ENCODE assay signal across 9 cellular contexts in genomic region chr16:56999409-57000270, GRCh38. TPM values are rescaled to one million over a fixed set of nuclear protein-coding genes. Genes with fewer than 3 reads are reported as not detected.
DNase-seq lines count a peak whose midpoint lies in the region; ATAC-seq, FAIRE-seq and TF ChIP-seq lines count a peak whose summit lies in the region.
"Had no signal": no experiment of that assay in that cellular context is flagged by ENCODE, and none has a peak within 500 bp of the region (broad histone marks: within the 10 kb centered on the region; RNA-seq: fewer than 3 reads in every experiment).

No MANE protein-coding gene starts in this region.

- in situ Hi-C loops in HepG2 (cut with HindIII; ENCODE audit: extremely low pct_ligation_motif_present, low pct_unique_long_range_greater_than_20kb) = no loop called here

- H3K4me3 ChIP-seq in HepG2 (replicated peaks in 1 of 3; ENCODE audit: insufficient read depth in 1 of 3, low read depth in 2 of 3, low read length in 3 of 3) = no peak overlapping the region
- no peak overlapping the region for H3K4me3 ChIP-seq in vagina
- H3K4me3 ChIP-seq in foreskin fibroblast (ENCODE audit: low read depth in 1 of 2, low read length in 2 of 2) = no peak overlapping the region
- H3K4me3 ChIP-seq: SK-N-MC had no signal

- BruUV-seq in HepG2 (replicated peaks; lab: Mats Ljungman, UMichigan) = no TSS peak

- H3K36me3 ChIP-seq in HepG2 (replicated peaks in 1 of 2; ENCODE audit: control insufficient read depth in 1 of 2, insufficient read depth in 2 of 2, low read length in 2 of 2) = no peaks in the 10 kb centered on the region
- no peaks in the 10 kb centered on the region for H3K36me3 ChIP-seq in vagina

- H3K4me2 ChIP-seq in HepG2 (ENCODE audit: low read depth, low read length) = no peak overlapping the region

- H3K9ac ChIP-seq in HepG2 (ENCODE audit: insufficient read depth, low read depth, low read length) = no peak overlapping the region

- WGBS in HepG2 (ENCODE audit: low lambda C conversion rate) = 75% methylated on average over 11 of the region's 11 CpGs

- TF ChIP-seq POLR2A in HepG2 (IDR thresholded peaks at IDR 0.05; ENCODE audit: insufficient read depth in 1 of 2, low read depth in 2 of 2, low read length in 2 of 2) (no peak), vagina (IDR thresholded peaks at IDR 0.05) (no peak)

- no peaks in the 10 kb centered on the region for H3K27me3 Mint-ChIP-seq in activated T-cell treated with anti-CD3 and anti-CD28 coated beads, Interleukin-2, amount 50 U/mL, for 4 hours (ENCODE audit: low read depth)

- POLR2A ChIA-PET in HepG2 (lab: Yijun Ruan, JAX) = interaction anchor here (0.8 kb wide), 1 partner anchor 10 kb away, joined by 5 read pairs; the partner anchor contains the start of gene NLRC5

- DNase-seq in Right ventricle myocardium inferior (ENCODE audit: missing footprints) (no peak), Right ventricle myocardium superior (no peak), HepG2 (ENCODE audit: low spot score) (no peak), vagina (ENCODE audit: extremely low spot score in 2 of 2) (no peak), SKM-1 (lab: John Stamatoyannopoulos, UW; ENCODE audit: unreplicated experiment) (no peak), foreskin fibroblast (no peak), activated gamma-delta T cell (lab: John Stamatoyannopoulos, UW) (no peak)
- DNase-seq in activated T-cell treated with anti-CD3 and anti-CD28 coated beads, Interleukin-2, amount 50 U/mL, for 4 hours = no peak

- no peak for TF ChIP-seq CTCF in HepG2 (CRISPR knock-in tag; IDR thresholded peaks at IDR 0.05)
- no peak for TF ChIP-seq CTCF in vagina (IDR thresholded peaks at IDR 0.05)
- no peak for TF ChIP-seq CTCF in foreskin fibroblast (IDR thresholded peaks at IDR 0.05; ENCODE audit: low read depth, low read length)

- H3K4me1 Mint-ChIP-seq in activated T-cell treated with anti-CD3 and anti-CD28 coated beads, Interleukin-2, amount 50 U/mL, for 4 hours (ENCODE audit: low read depth) = peaks cover 93% of the 10 kb centered on the region

- peak overlapping the region; percentile 70 for H3K4me3 Mint-ChIP-seq in activated T-cell treated with anti-CD3 and anti-CD28 coated beads, Interleukin-2, amount 50 U/mL, for 4 hours

- CTCF ChIA-PET in HepG2 (lab: Yijun Ruan, JAX; ENCODE audit: low intra/inter-chr PET ratio, low total read pairs) = no interaction called here

- TF ChIP-seq EP300 in HepG2 (IDR thresholded peaks at IDR 0.05; ENCODE audit: low read depth in 2 of 2, low read length in 2 of 2) (no peak), HepG2 (CRISPR knock-in tag; IDR thresholded peaks at IDR 0.05; ENCODE audit: borderline replicate concordance) (no peak)

- no peak overlapping the region for H2AFZ ChIP-seq in HepG2 (ENCODE audit: low read length)

- no peaks in the 10 kb centered on the region for H4K20me1 ChIP-seq in HepG2 (ENCODE audit: insufficient read depth, low read length)

- no peak for TF ChIP-seq RAD21 in HepG2 (CRISPR knock-in tag; IDR thresholded peaks at IDR 0.05)

- intact Hi-C loops in Right ventricle myocardium inferior (cut with DNase I) = no loop called here
- intact Hi-C loops in Right ventricle myocardium superior (cut with DNase I) = no loop called here
- intact Hi-C loops in HepG2 (cut with micrococcal nuclease; ENCODE audit: unreplicated experiment) = no loop called here
- intact Hi-C loops in vagina (cut with DNase I) = no loop called here

- ATAC-seq in Right ventricle myocardium inferior = peak; percentile 13
- no peak for ATAC-seq in Right ventricle myocardium superior (ENCODE audit: poor library complexity)
- ATAC-seq in activated T-cell treated with anti-CD3 and anti-CD28 coated beads, Interleukin-2, amount 50 U/mL, for 4 hours = peak; percentile 38 to 57
- no peak for ATAC-seq in HepG2

- no peaks in the 10 kb centered on the region for H3K79me2 ChIP-seq in HepG2 (ENCODE audit: insufficient read depth, low read length)

- FAIRE-seq in HepG2 (lab: Jason Lieb, UNC) = no peak

- peaks cover 24% of the 10 kb centered on the region for H3K36me3 Mint-ChIP-seq in activated T-cell treated with anti-CD3 and anti-CD28 coated beads, Interleukin-2, amount 50 U/mL, for 4 hours (ENCODE audit: insufficient read depth)

- no peak overlapping the region for H3K27ac ChIP-seq in HepG2 (ENCODE audit: extremely low read length, insufficient read depth, low read length)
- peak overlapping the region; percentile 70 for H3K27ac ChIP-seq in vagina
- H3K27ac ChIP-seq: SK-N-MC had no signal

- H3K9me3 ChIP-seq in HepG2 (ENCODE audit: low read length) (no peaks in the 10 kb centered on the region), vagina (no peaks in the 10 kb centered on the region)

- H3K9me3 Mint-ChIP-seq in activated T-cell treated with anti-CD3 and anti-CD28 coated beads, Interleukin-2, amount 50 U/mL, for 4 hours = no peaks in the 10 kb centered on the region

- H3K27me3 ChIP-seq in HepG2 (ENCODE audit: control insufficient read depth in 1 of 2, insufficient read depth in 2 of 2, low read length in 2 of 2) (0 out of 5 replicates have a peak, but pooled peaks cover 0 to under 1% of the 10 kb centered on the region in 2 experiments), vagina (no peaks in the 10 kb centered on the region)

- H3K4me1 ChIP-seq in HepG2 (ENCODE audit: insufficient read depth, low read length) (peaks cover 14% of the 10 kb centered on the region), vagina (peaks cover 39% of the 10 kb centered on the region)

RNA-seq across cellular contexts. Expression of gene NLRC5, which starts 10.3 kb away (rescaled TPM):
- total RNA-seq in Right ventricle myocardium inferior (8.6 TPM), Right ventricle myocardium superior (9.9 TPM), HepG2 (2016; rRNA removed; fragmentation: Illumina TruSeq; extraction: Trizol) (3.1 and 6.3 TPM in 2 replicates), vagina (114 TPM)
- 100 to 1,000 TPM; 143 to 180 (median 158) TPM for total RNA-seq in activated T-cell treated with anti-CD3 and anti-CD28 coated beads, Interleukin-2, amount 50 U/mL, for 4 hours
- 1.8 and 4.8 TPM in 2 replicates for total RNA-seq in HepG2 (2016; cell fraction: cytosol; rRNA removed; fragmentation: Illumina TruSeq; extraction: Trizol; ENCODE audit: low read depth)
- total RNA-seq in HepG2 (2016; cell fraction: insoluble cytoplasmic fraction; rRNA removed; fragmentation: Illumina TruSeq; extraction: Trizol) = 3.7 and 4.8 TPM in 2 replicates
- 2.8 and 2.9 TPM in 2 replicates for total RNA-seq in HepG2 (2016; cell fraction: membrane; rRNA removed; fragmentation: Illumina TruSeq; extraction: Trizol)
- 12.6 and 13.0 TPM in 2 replicates for total RNA-seq in HepG2 (2016; cell fraction: nucleus; rRNA removed; fragmentation: Illumina TruSeq; extraction: Trizol)
- polyA plus RNA-seq in HepG2 (2011; rRNA removed) = 12.7 and 15.7 TPM in 2 replicates
- 4.5 and 4.8 TPM in 2 replicates for polyA plus RNA-seq in HepG2 (2011; cell fraction: cytosol; rRNA removed)
- polyA plus RNA-seq in HepG2 (2011; cell fraction: nucleus; rRNA removed) = 114 and 130 TPM in 2 replicates
- 3.8 and 11.3 TPM in 2 replicates for polyA plus RNA-seq in HepG2 (2012)
- 0.85 and 0.96 TPM in 2 replicates for polyA plus RNA-seq in HepG2 (2016; cell fraction: cytosol; fragmentation: Illumina TruSeq; extraction: Trizol; ENCODE audit: low read depth)
- 3.1 and 3.4 TPM in 2 replicates for polyA plus RNA-seq in HepG2 (2016; cell fraction: insoluble cytoplasmic fraction; fragmentation: Illumina TruSeq; extraction: Trizol; ENCODE audit: low read depth)
- 2.0 and 2.8 TPM in 2 replicates for polyA plus RNA-seq in HepG2 (2016; cell fraction: membrane; fragmentation: Illumina TruSeq; extraction: Trizol; ENCODE audit: low read depth)
- polyA plus RNA-seq in HepG2 (2016; cell fraction: nucleus; fragmentation: Illumina TruSeq; extraction: Trizol; ENCODE audit: insufficient read depth, low read depth) = 16.8 and 24.4 TPM in 2 replicates
- polyA minus RNA-seq in HepG2 (2011; rRNA and poly(A)+ RNA removed; ENCODE audit: low replicate concordance) = 21.4 and 102 TPM in 2 replicates
- polyA minus RNA-seq in HepG2 (2011; cell fraction: cytosol; rRNA and poly(A)+ RNA removed) = 4.4 and 4.9 TPM in 2 replicates
- polyA minus RNA-seq in HepG2 (2011; cell fraction: nucleus; rRNA and poly(A)+ RNA removed) = 33.9 and 46.2 TPM in 2 replicates

RNA-seq across cellular contexts. Expression of gene CETP, which starts 37.9 kb away (rescaled TPM):
- total RNA-seq in Right ventricle myocardium inferior (0.32 TPM), Right ventricle myocardium superior (0.24 TPM), HepG2 (2016; rRNA removed; fragmentation: Illumina TruSeq; extraction: Trizol) (0.31 TPM in 1 of 2 replicates, not detected in the other), vagina (not detected)
- total RNA-seq in activated T-cell treated with anti-CD3 and anti-CD28 coated beads, Interleukin-2, amount 50 U/mL, for 4 hours = under 1 TPM in 1 of 3 donors, not detected in 2; 0.11 TPM
- total RNA-seq in HepG2 (2016; cell fraction: cytosol; rRNA removed; fragmentation: Illumina TruSeq; extraction: Trizol; ENCODE audit: low read depth) = not detected in 2 replicates
- total RNA-seq in HepG2 (2016; cell fraction: insoluble cytoplasmic fraction; rRNA removed; fragmentation: Illumina TruSeq; extraction: Trizol) = 0.17 TPM in 1 of 2 replicates, not detected in the other
- 0.14 and 0.25 TPM in 2 replicates for total RNA-seq in HepG2 (2016; cell fraction: membrane; rRNA removed; fragmentation: Illumina TruSeq; extraction: Trizol)
- total RNA-seq in HepG2 (2016; cell fraction: nucleus; rRNA removed; fragmentation: Illumina TruSeq; extraction: Trizol) = 0.28 TPM in 2 replicates
- polyA plus RNA-seq in HepG2 (2011; rRNA removed) = 9.8 and 15.7 TPM in 2 replicates
- 7.5 and 11.8 TPM in 2 replicates for polyA plus RNA-seq in HepG2 (2011; cell fraction: cytosol; rRNA removed)
- 8.6 and 9.0 TPM in 2 replicates for polyA plus RNA-seq in HepG2 (2011; cell fraction: nucleus; rRNA removed)
- polyA plus RNA-seq in HepG2 (2012) = 1.5 and 3.1 TPM in 2 replicates
- polyA plus RNA-seq in HepG2 (2016; cell fraction: cytosol; fragmentation: Illumina TruSeq; extraction: Trizol; ENCODE audit: low read depth) = 0.25 and 0.33 TPM in 2 replicates
- 0.32 and 0.36 TPM in 2 replicates for polyA plus RNA-seq in HepG2 (2016; cell fraction: insoluble cytoplasmic fraction; fragmentation: Illumina TruSeq; extraction: Trizol; ENCODE audit: low read depth)
- polyA plus RNA-seq in HepG2 (2016; cell fraction: membrane; fragmentation: Illumina TruSeq; extraction: Trizol; ENCODE audit: low read depth) = 0.11 and 0.17 TPM in 2 replicates
- 0.56 and 0.62 TPM in 2 replicates for polyA plus RNA-seq in HepG2 (2016; cell fraction: nucleus; fragmentation: Illumina TruSeq; extraction: Trizol; ENCODE audit: insufficient read depth, low read depth)
- polyA minus RNA-seq in HepG2 (2011; rRNA and poly(A)+ RNA removed; ENCODE audit: low replicate concordance) = 0.07 and 7.1 TPM in 2 replicates
- polyA minus RNA-seq in HepG2 (2011; cell fraction: cytosol; rRNA and poly(A)+ RNA removed) = 2.1 and 4.2 TPM in 2 replicates
- 1.5 and 2.5 TPM in 2 replicates for polyA minus RNA-seq in HepG2 (2011; cell fraction: nucleus; rRNA and poly(A)+ RNA removed)

Comparison
In these comparisons a context has a peak if more than half of its experiments do, and no peak if none do; other contexts are left out.
1. ATAC-seq: peak in Right ventricle myocardium inferior (single experiment) and activated T-cell treated with anti-CD3 and anti-CD28 coated beads, Interleukin-2, amount 50 U/mL, for 4 hours (2 of 2); none in Right ventricle myocardium superior (single experiment) and HepG2 (single experiment).